Comparison of ENCODE assay signal across 31 cellular contexts in genomic region chr12:115771601-115772000, GRCh38.
"Had no signal": no experiment of that assay in that cellular context is flagged by ENCODE, and none has a peak within 500 bp of the region (broad histone marks: within the 10 kb centered on the region; RNA-seq: fewer than 3 reads in every experiment).

No MANE protein-coding gene starts in this region.

- DNase-seq: Kasumi-1, MG63, MM.1S, MV-4-11, NCI-H1048, NCI-H1092, NCI-H1092 treated with DMSO at 0.1 percent for 48 hours, NCI-H1105, NCI-H1105 treated with DMSO at 0.1 percent for 48 hours, NCI-H1417 treated with DMSO at 0.1 percent for 48 hours, NCI-H1436, NCI-H1436 treated with DMSO at 0.1 percent for 48 hours, NCI-H146, NCI-H1694, NCI-H1694 treated with DMSO at 0.1 percent for 48 hours, NCI-H187 treated with DMSO at 0.1 percent for 48 hours, NCI-H2029, NCI-H2029 treated with DMSO at 0.1 percent for 48 hours, NCI-H2081, NCI-H2081 treated with DMSO at 0.1 percent for 48 hours, NCI-H2107, NCI-H2171, NCI-H2171 treated with DMSO at 0.1 percent for 48 hours, NCI-H2227 treated with DMSO at 0.1 percent for 48 hours, NCI-H226, NCI-H345, NCI-H446, NCI-H446 treated with DMSO at 0.1 percent for 48 hours, NCI-H510A, NCI-H524, NCI-H524 treated with DMSO at 0.1 percent for 48 hours had no signal

- H3K9me3 ChIP-seq: MG63 had no signal

- H3K36me3 ChIP-seq: MG63 had no signal

- H3K27me3 ChIP-seq: MG63 had no signal

- H3K4me3 ChIP-seq: MG63 had no signal
